Comparison of ENCODE assay signal across 9 cellular contexts in the genomic region with DNA sequence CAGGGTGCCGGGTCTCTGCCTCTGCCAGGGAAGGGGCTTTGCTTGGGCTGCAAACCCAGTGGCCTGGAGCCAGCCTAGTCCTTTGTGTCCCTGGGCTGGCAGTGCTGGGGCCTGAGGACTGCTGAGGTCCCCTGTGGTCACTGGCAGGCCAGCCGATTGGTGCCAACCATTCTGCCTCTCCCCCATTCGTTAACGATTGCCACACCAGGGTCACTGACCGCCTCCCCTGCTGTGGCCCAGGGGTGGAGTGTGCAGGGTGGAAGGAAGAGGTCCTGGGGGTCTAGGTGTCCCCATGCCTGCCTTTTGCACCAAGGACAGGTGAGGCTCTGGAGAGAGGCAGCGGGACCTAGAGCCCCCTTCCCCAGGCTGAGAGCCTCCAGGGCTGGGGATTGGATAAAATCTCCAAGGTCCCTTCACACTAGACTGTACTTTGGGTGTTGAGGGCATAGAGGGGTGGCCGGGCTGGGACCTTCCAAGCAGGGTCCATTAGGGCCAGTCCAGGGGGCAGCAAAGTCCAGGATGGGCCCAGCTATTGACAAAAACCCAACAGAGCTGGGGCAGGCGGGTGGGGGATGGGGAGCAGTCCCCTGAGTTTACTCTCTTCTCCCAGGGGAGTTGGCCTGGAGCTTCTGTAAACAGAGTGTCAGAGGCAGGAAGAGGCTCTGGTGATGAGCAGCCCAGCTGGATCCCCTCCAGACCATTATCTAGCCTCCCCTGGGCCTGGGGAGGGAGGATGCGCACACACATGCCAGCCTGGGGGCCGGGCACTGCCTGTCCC.
DNase-seq lines count a peak whose midpoint lies in the region; ATAC-seq and TF ChIP-seq lines count a peak whose summit lies in the region.
"Had no signal": no experiment of that assay in that cellular context is flagged by ENCODE, and none has a peak within 500 bp of the region (broad histone marks: within the 10 kb centered on the region; RNA-seq: fewer than 3 reads in every experiment).

No MANE protein-coding gene starts in this region.

- H3K9ac ChIP-seq in parathyroid adenoma = no peak overlapping the region

- H3K4me1 ChIP-seq in parathyroid adenoma = peaks cover 27% of the 10 kb centered on the region

- peak overlapping the region; percentile 59 for H3K4me2 ChIP-seq in parathyroid adenoma (ENCODE audit: low read length)

- no peak for ATAC-seq in GM21515 (IDR thresholded peaks at IDR 0.05; ENCODE audit: unreplicated experiment)

- H3K27me3 ChIP-seq in parathyroid adenoma (ENCODE audit: control insufficient read depth, insufficient read depth, low read length) = no peaks in the 10 kb centered on the region

- H3K4me3 ChIP-seq in parathyroid adenoma (ENCODE audit: low read depth, low read length) = peak overlapping the region; percentile 17

- CTCF ChIA-PET in RWPE1 (lab: Yijun Ruan, JAX) = interaction anchor here (0.5 to 4.8 kb wide), 2 partner anchors 30 to 53 kb away, joined by 3 to 31 read pairs; no protein-coding TSS in a partner anchor
- CTCF ChIA-PET in HEK293T (lab: Yijun Ruan, JAX) = interaction anchor here (2.6 kb wide), 1 partner anchor 30 kb away, joined by 19 read pairs; no protein-coding TSS in a partner anchor

- TF ChIP-seq CTCF in RWPE1 (conservative IDR thresholded peaks at IDR 0.05; ENCODE audit: low read depth) = no peak
- no peak for TF ChIP-seq CTCF in parathyroid adenoma (IDR thresholded peaks at IDR 0.05)

- H3K27ac ChIP-seq in RWPE1 = peak overlapping the region; percentile 99
- peak overlapping the region; percentile 45 for H3K27ac ChIP-seq in parathyroid adenoma

- H3K9me3 ChIP-seq in parathyroid adenoma (ENCODE audit: control insufficient read depth, low read length) = no peaks in the 10 kb centered on the region

- POLR2A ChIA-PET in RWPE1 (lab: Yijun Ruan, JAX; ENCODE audit: low non-redundant PET) = no interaction called here
- POLR2A ChIA-PET in HEK293T (lab: Yijun Ruan, JAX) = interaction anchor here (0.9 to 2.1 kb wide), 3 partner anchors 23 to 101 kb away, joined by 3 to 6 read pairs (median 4); no protein-coding TSS in a partner anchor

- DNase-seq in NCI-H748 (lab: John Stamatoyannopoulos, UW; ENCODE audit: unreplicated experiment) = peak; percentile 4
- DNase-seq in NCI-H748 treated with DMSO at 0.1 percent for 48 hours (lab: John Stamatoyannopoulos, UW) = no peak
- peak; percentile 48 for DNase-seq in RWPE1 (ENCODE audit: low spot score)
- DNase-seq in fibroblast of gingiva (ENCODE audit: low read depth) = peak; percentile 89
- no peak for DNase-seq in RPMI8226
- no peak for DNase-seq in HEK293T (ENCODE audit: extremely low spot score)
- DNase-seq: stimulated activated naive B cell treated with anti-CD40 and anti-IgM and Interleukin-4, amounts not matched to agents 10 μg/mL and 1 μg/mL and 100 μg/mL, for 72 hours had no signal

- H3K79me2 ChIP-seq in parathyroid adenoma = peaks cover 3% of the 10 kb centered on the region

- H2AFZ ChIP-seq in parathyroid adenoma = no peak overlapping the region

- no peaks in the 10 kb centered on the region for H3K36me3 ChIP-seq in parathyroid adenoma (ENCODE audit: control insufficient read depth, insufficient read depth, low read length)

TF ChIP-seq in HEK293T, 16 proteins besides CTCF, POLR2A, EP300 and RAD21:
- no peak for TF ChIP-seq L3MBTL2 (conservative IDR thresholded peaks at IDR 0.05)
- TF ChIP-seq, protein P1, sequence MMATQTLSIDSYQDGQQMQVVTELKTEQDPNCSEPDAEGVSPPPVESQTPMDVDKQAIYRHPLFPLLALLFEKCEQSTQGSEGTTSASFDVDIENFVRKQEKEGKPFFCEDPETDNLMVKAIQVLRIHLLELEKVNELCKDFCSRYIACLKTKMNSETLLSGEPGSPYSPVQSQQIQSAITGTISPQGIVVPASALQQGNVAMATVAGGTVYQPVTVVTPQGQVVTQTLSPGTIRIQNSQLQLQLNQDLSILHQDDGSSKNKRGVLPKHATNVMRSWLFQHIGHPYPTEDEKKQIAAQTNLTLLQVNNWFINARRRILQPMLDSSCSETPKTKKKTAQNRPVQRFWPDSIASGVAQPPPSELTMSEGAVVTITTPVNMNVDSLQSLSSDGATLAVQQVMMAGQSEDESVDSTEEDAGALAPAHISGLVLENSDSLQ (IDR thresholded peaks at IDR 0.05) = no peak
- no peak for TF ChIP-seq TARDBP (IDR thresholded peaks at IDR 0.05)
- TF ChIP-seq LEF1 (IDR thresholded peaks at IDR 0.05; ENCODE audit: borderline replicate concordance) = no peak
- no peak for TF ChIP-seq ARNT (IDR thresholded peaks at IDR 0.05)
- no peak for TF ChIP-seq FOXA1 (IDR thresholded peaks at IDR 0.05)
- TF ChIP-seq ELF4 (IDR thresholded peaks at IDR 0.05) = no peak
- no peak for TF ChIP-seq NFRKB (IDR thresholded peaks at IDR 0.05)
- no peak for TF ChIP-seq BHLHE40 (IDR thresholded peaks at IDR 0.05; ENCODE audit: borderline replicate concordance)
- no peak for TF ChIP-seq CTBP1 (IDR thresholded peaks at IDR 0.05; ENCODE audit: borderline replicate concordance)
- TF ChIP-seq SP1 (IDR thresholded peaks at IDR 0.05) = no peak
- TF ChIP-seq FOXK2 (IDR thresholded peaks at IDR 0.05) = no peak
- TF ChIP-seq ZNF384 (IDR thresholded peaks at IDR 0.05) = no peak

Comparison
In these comparisons a context has a peak if more than half of its experiments do, and no peak if none do; other contexts are left out.
1. DNase-seq: peak in NCI-H748 (single experiment), RWPE1 (single experiment) and fibroblast of gingiva (single experiment); none in NCI-H748 treated with DMSO at 0.1 percent for 48 hours (single experiment), RPMI8226 (single experiment) and HEK293T (single experiment).